In the genomic region with DNA sequence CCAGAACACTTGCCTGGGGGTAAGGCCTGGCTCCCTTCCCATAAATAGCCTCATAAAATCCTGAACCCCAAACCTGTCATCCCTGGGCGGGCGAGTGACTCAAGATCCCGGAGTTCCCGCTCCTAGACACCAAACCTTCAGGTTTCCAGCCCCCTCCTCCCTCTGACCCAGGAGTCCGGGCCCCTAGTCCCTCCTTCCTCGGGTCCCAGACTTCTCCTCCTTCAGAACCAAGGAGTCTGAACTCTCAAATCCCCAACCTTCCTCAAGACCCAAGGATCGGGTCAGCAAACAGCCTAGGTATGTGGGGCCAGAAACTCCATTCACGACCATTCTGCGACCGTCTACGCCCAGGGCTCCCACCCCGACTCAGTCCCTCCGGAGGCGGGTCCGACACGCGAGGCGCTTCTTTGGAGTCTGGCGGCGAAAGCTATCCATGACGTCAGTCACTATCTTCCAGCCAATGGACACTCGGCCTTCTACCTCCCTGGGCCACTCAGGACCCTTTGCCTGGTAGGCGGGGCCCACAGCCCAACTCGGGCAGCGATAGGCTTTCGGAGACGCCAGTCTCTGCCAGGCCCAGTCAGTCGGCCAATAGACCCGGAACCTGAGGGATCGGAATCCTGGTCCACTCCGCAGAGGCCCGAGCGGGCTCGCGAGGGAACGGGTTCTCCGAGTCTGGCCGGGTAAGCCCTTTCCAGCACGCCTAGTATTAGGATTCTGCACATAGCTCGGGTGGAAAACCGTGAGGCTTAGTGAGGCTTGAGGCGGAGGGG, we compare ENCODE assay signal across 8 cellular contexts.
DNase-seq lines count a peak whose midpoint lies in the region; ATAC-seq and TF ChIP-seq lines count a peak whose summit lies in the region.

No MANE protein-coding gene starts in this region.

- H3K4me3 Mint-ChIP-seq in effector memory CD8-positive, alpha-beta T cell, result peak overlapping the region; percentile 80 to 83

- H3K9me3 Mint-ChIP-seq in effector memory CD8-positive, alpha-beta T cell, result no peaks in the 10 kb centered on the region

- H3K27ac Mint-ChIP-seq in effector memory CD8-positive, alpha-beta T cell, result peak overlapping the region; percentile 95 to 96

- DNase-seq in CMK (ENCODE audit: low read depth) (peak; percentile 98), GM20000 (ENCODE audit: low spot score) (peak; percentile 100), HS-5 (ENCODE audit: low read depth) (peak; percentile 97), NOMO-1 (lab: John Stamatoyannopoulos, UW; ENCODE audit: unreplicated experiment in 2 of 2) (peak; percentile 96 to 98), medulla oblongata (ENCODE audit: extremely low spot score) (peak; percentile 99)
- peak; percentile 89 to 97 (median 95) for DNase-seq in activated CD8-positive, alpha-beta memory T cell treated with anti-CD3 and anti-CD28 coated beads for 48 hours (ENCODE audit: low read depth in 2 of 3, low spot score in 2 of 3)
- peak; percentile 88 to 93 (median 91) for DNase-seq in effector memory CD8-positive, alpha-beta T cell
- peak; percentile 92 to 97 (median 92) for DNase-seq in stimulated activated CD4-positive, alpha-beta T cell treated with anti-CD3 and anti-CD28 coated beads, TNF-alpha, amount 100 ng/mL, for 48 hours (ENCODE audit: low read depth in 3 of 3)

- H3K27me3 Mint-ChIP-seq in effector memory CD8-positive, alpha-beta T cell, result peaks cover 0 to 7% of the 10 kb centered on the region in 2 donors

- peaks cover 34 to 36% of the 10 kb centered on the region in 2 donors for H3K4me1 Mint-ChIP-seq in effector memory CD8-positive, alpha-beta T cell (ENCODE audit: low read depth in 2 of 2)

- ATAC-seq in effector memory CD8-positive, alpha-beta T cell (replicated peaks), result peak; percentile 86

- H3K36me3 Mint-ChIP-seq in effector memory CD8-positive, alpha-beta T cell (ENCODE audit: insufficient read depth), result peaks cover 6% of the 10 kb centered on the region

- TF ChIP-seq CTCF in GM20000 (IDR thresholded peaks at IDR 0.05; ENCODE audit: extremely low read depth, missing control alignments), result no peak

Comparison
In these comparisons a context has a peak if more than half of its experiments do, and no peak if none do; other contexts are left out.
1. Peak in every context shown above with its lines: DNase-seq and ATAC-seq.